Comparison of ENCODE assay signal across 19 cellular contexts in genomic region chr1:41616563-41616962, GRCh38.
"Had no signal": no experiment of that assay in that cellular context is flagged by ENCODE, and none has a peak within 500 bp of the region (broad histone marks: within the 10 kb centered on the region; RNA-seq: fewer than 3 reads in every experiment).

No MANE protein-coding gene starts in this region.

- H3K27ac ChIP-seq: testis, transverse colon had no signal

- DNase-seq: activated CD4-positive, alpha-beta T cell treated with anti-CD3 and anti-CD28 coated beads for 36 hours; activated CD4-positive, CD25-positive, alpha-beta regulatory T cell; activated CD8-positive, alpha-beta memory T cell treated with anti-CD3 and anti-CD28 coated beads for 24 hours; activated gamma-delta T cell; activated naive CD4-positive, alpha-beta T cell treated with anti-CD3 and anti-CD28 coated beads, Interleukin-2, amount 10 ng/mL, durations not matched to agents 7 days and 5 days; anterior cingulate cortex; effector memory CD4-positive, alpha-beta T cell; foreskin fibroblast; hippocampal formation; kidney; left colon; naive thymus-derived CD8-positive, alpha-beta T cell; right cardiac atrium; stimulated activated CD4-positive, alpha-beta T cell treated with anti-CD3 and anti-CD28 coated beads, Interleukin-2, amount 100 ng/mL, for 48 hours; stimulated activated naive CD4-positive, alpha-beta T cell treated with Interleukin-2 at 50 U/mL for 16 hours; testis; transverse colon had no signal

- H3K4me3 ChIP-seq: testis, transverse colon had no signal

- H3K36me3 ChIP-seq: transverse colon had no signal

- H3K36me3 Mint-ChIP-seq: mesothelial cell of epicardium; naive thymus-derived CD8-positive, alpha-beta T cell had no signal

- H3K27me3 ChIP-seq: testis, transverse colon had no signal

- H3K27me3 Mint-ChIP-seq: activated CD4-positive, alpha-beta T cell treated with anti-CD3 and anti-CD28 coated beads for 36 hours; activated naive CD4-positive, alpha-beta T cell treated with anti-CD3 and anti-CD28 coated beads, Interleukin-2, amount 10 ng/mL, durations not matched to agents 7 days and 5 days; naive thymus-derived CD8-positive, alpha-beta T cell had no signal

- H3K4me3 Mint-ChIP-seq: activated CD4-positive, alpha-beta T cell treated with anti-CD3 and anti-CD28 coated beads for 36 hours; activated naive CD4-positive, alpha-beta T cell treated with anti-CD3 and anti-CD28 coated beads, Interleukin-2, amount 10 ng/mL, durations not matched to agents 7 days and 5 days; mesothelial cell of epicardium; naive thymus-derived CD8-positive, alpha-beta T cell; T-helper 2 cell treated with Interferon-gamma antibody and Interleukin-4, amounts not matched to agents 5 μg/mL and 100 μg/mL, for 36 hours had no signal

- H3K9me3 ChIP-seq: testis, transverse colon had no signal

- H3K9me3 Mint-ChIP-seq: activated naive CD4-positive, alpha-beta T cell treated with anti-CD3 and anti-CD28 coated beads, Interleukin-2, amount 10 ng/mL, durations not matched to agents 7 days and 5 days; mesothelial cell of epicardium; naive thymus-derived CD8-positive, alpha-beta T cell; T-helper 2 cell treated with Interferon-gamma antibody and Interleukin-4, amounts not matched to agents 5 μg/mL and 100 μg/mL, for 36 hours had no signal

- ATAC-seq: activated CD4-positive, alpha-beta T cell treated with anti-CD3 and anti-CD28 coated beads for 36 hours; left colon; naive thymus-derived CD8-positive, alpha-beta T cell; right cardiac atrium had no signal

- H3K27ac Mint-ChIP-seq: activated naive CD4-positive, alpha-beta T cell treated with anti-CD3 and anti-CD28 coated beads, Interleukin-2, amount 10 ng/mL, durations not matched to agents 7 days and 5 days; mesothelial cell of epicardium had no signal
